ENCODE assay signal across 10 cellular contexts in genomic region chr3:71057526-71057894, GRCh38.
DNase-seq lines count a peak whose midpoint lies in the region; ATAC-seq and TF ChIP-seq lines count a peak whose summit lies in the region.
"Had no signal": no experiment of that assay in that cellular context is flagged by ENCODE, and none has a peak within 500 bp of the region (broad histone marks: within the 10 kb centered on the region; RNA-seq: fewer than 3 reads in every experiment).

No MANE protein-coding gene starts in this region.

- intact Hi-C loops in activated CD4-positive, alpha-beta T cell treated with anti-CD3 and anti-CD28 coated beads, Interleukin-2, amount 10 ng/mL, durations not matched to agents 24 days and 14 days (cut with micrococcal nuclease), result loop anchor here (1.0 kb wide), 1 partner anchor 9 kb away; no protein-coding TSS in a partner anchor
- intact Hi-C loops in activated CD8-positive, alpha-beta T cell treated with anti-CD3 and anti-CD28 coated beads for 36 hours (cut with micrococcal nuclease), result no loop called here

- TF ChIP-seq CTCF in activated CD8-positive, alpha-beta T cell treated with anti-CD3 and anti-CD28 coated beads for 36 hours (IDR thresholded peaks at IDR 0.05), result no peak
- TF ChIP-seq CTCF in hepatocyte (IDR thresholded peaks at IDR 0.05; ENCODE audit: poor library complexity) (no peak), suprapubic skin (IDR thresholded peaks at IDR 0.05) (no peak)

- CTCF ChIA-PET in activated CD8-positive, alpha-beta T cell treated with anti-CD3 and anti-CD28 coated beads for 36 hours (lab: Charles Lee), result interaction anchor here (0.7 to 1.9 kb wide), 5 partner anchors 47 to 624 kb away, joined by 3 to 7 read pairs (median 3); no protein-coding TSS in a partner anchor

- no peaks in the 10 kb centered on the region for H3K9me3 Mint-ChIP-seq in activated CD4-positive, alpha-beta T cell treated with anti-CD3 and anti-CD28 coated beads, Interleukin-2, amount 10 ng/mL, durations not matched to agents 24 days and 14 days
- no peaks in the 10 kb centered on the region for H3K9me3 Mint-ChIP-seq in activated CD8-positive, alpha-beta T cell treated with anti-CD3 and anti-CD28 coated beads for 36 hours

- peaks cover 28% of the 10 kb centered on the region for H3K4me1 ChIP-seq in hepatocyte (ENCODE audit: insufficient read depth)
- peaks cover 87% of the 10 kb centered on the region for H3K4me1 ChIP-seq in suprapubic skin
- H3K4me1 ChIP-seq in HAP-1, result peaks cover 49% of the 10 kb centered on the region

- H3K9me2 ChIP-seq in hepatocyte (replicated peaks; ENCODE audit: insufficient read depth), result no peaks in the 10 kb centered on the region

- H3K4me1 Mint-ChIP-seq in activated CD4-positive, alpha-beta T cell treated with anti-CD3 and anti-CD28 coated beads, Interleukin-2, amount 10 ng/mL, durations not matched to agents 24 days and 14 days, result peaks cover 71% of the 10 kb centered on the region
- peaks cover 91% of the 10 kb centered on the region for H3K4me1 Mint-ChIP-seq in activated CD8-positive, alpha-beta T cell treated with anti-CD3 and anti-CD28 coated beads for 36 hours (ENCODE audit: low read depth)

- H3K36me3 ChIP-seq in hepatocyte (replicated peaks; ENCODE audit: insufficient read depth, low read depth) (no peaks in the 10 kb centered on the region), suprapubic skin (no peaks in the 10 kb centered on the region), HAP-1 (replicated peaks) (no peaks in the 10 kb centered on the region)

- H3K9me3 ChIP-seq in hepatocyte (ENCODE audit: low read depth) (no peaks in the 10 kb centered on the region), suprapubic skin (no peaks in the 10 kb centered on the region), HAP-1 (no peaks in the 10 kb centered on the region)

- H3K27ac Mint-ChIP-seq in activated CD4-positive, alpha-beta T cell treated with anti-CD3 and anti-CD28 coated beads, Interleukin-2, amount 10 ng/mL, durations not matched to agents 24 days and 14 days, result peak overlapping the region; percentile 91
- no peak overlapping the region for H3K27ac Mint-ChIP-seq in activated CD8-positive, alpha-beta T cell treated with anti-CD3 and anti-CD28 coated beads for 36 hours

- H2AFZ ChIP-seq in hepatocyte, result no peak overlapping the region

- peak overlapping the region; percentile 17 for H3K4me2 ChIP-seq in hepatocyte

- no peak overlapping the region for H3K27ac ChIP-seq in hepatocyte
- peak overlapping the region; percentile 31 for H3K27ac ChIP-seq in suprapubic skin

- ATAC-seq in activated CD8-positive, alpha-beta T cell treated with anti-CD3 and anti-CD28 coated beads for 36 hours, result peak; percentile 82
- ATAC-seq in GM21526 (IDR thresholded peaks at IDR 0.05; ENCODE audit: low FRiP score, unreplicated experiment), result no peak

- peak overlapping the region; percentile 77 for H3K4me3 Mint-ChIP-seq in activated CD4-positive, alpha-beta T cell treated with anti-CD3 and anti-CD28 coated beads, Interleukin-2, amount 10 ng/mL, durations not matched to agents 24 days and 14 days
- peak overlapping the region; percentile 65 for H3K4me3 Mint-ChIP-seq in activated CD8-positive, alpha-beta T cell treated with anti-CD3 and anti-CD28 coated beads for 36 hours

- H3K27me3 Mint-ChIP-seq in activated CD4-positive, alpha-beta T cell treated with anti-CD3 and anti-CD28 coated beads, Interleukin-2, amount 10 ng/mL, durations not matched to agents 24 days and 14 days, result no peaks in the 10 kb centered on the region
- H3K27me3 Mint-ChIP-seq in activated CD8-positive, alpha-beta T cell treated with anti-CD3 and anti-CD28 coated beads for 36 hours, result no peaks in the 10 kb centered on the region

- in situ Hi-C loops in HAP-1 (cut with MboI; ENCODE audit: low sequenced_read_pairs), result no loop called here

- POLR2A ChIA-PET in activated CD8-positive, alpha-beta T cell treated with anti-CD3 and anti-CD28 coated beads for 36 hours (lab: Charles Lee), result interaction anchor here (0.7 to 1.4 kb wide), 7 partner anchors 9 to 244 kb away, joined by 3 to 5 read pairs (median 3); no protein-coding TSS in a partner anchor

- peaks cover 100% of the 10 kb centered on the region for H3K79me2 ChIP-seq in hepatocyte

- H3K4me3 ChIP-seq in hepatocyte (no peak overlapping the region), suprapubic skin (no peak overlapping the region), HAP-1 (no peak overlapping the region)

- 68% methylated on average over 4 of the region's 4 CpGs for WGBS in hepatocyte (ENCODE audit: low lambda C conversion rate, missing lambda C conversion rate)
- 36% methylated on average over 4 of the region's 4 CpGs for WGBS in suprapubic skin

- H3K27me3 ChIP-seq in hepatocyte (no peaks in the 10 kb centered on the region), suprapubic skin (no peaks in the 10 kb centered on the region), HAP-1 (ENCODE audit: low read depth) (no peaks in the 10 kb centered on the region)

- no peak for DNase-seq in activated CD4-positive, alpha-beta T cell treated with anti-CD3 and anti-CD28 coated beads, Interleukin-2, amount 10 ng/mL, durations not matched to agents 24 days and 14 days
- DNase-seq in activated CD4-positive, alpha-beta T cell treated with anti-CD3 and anti-CD28 coated beads for 48 hours, result no peak
- DNase-seq in activated CD8-positive, alpha-beta T cell treated with anti-CD3 and anti-CD28 coated beads for 36 hours, result no peak
- no peak for DNase-seq in hepatocyte (ENCODE audit: low spot score)
- no peak for DNase-seq in suprapubic skin (ENCODE audit: low spot score in 2 of 2)
- no peak for DNase-seq in HAP-1 (ENCODE audit: low spot score in 2 of 2)
- no peak for DNase-seq in activated CD4-positive, alpha-beta T cell treated with anti-CD3 and anti-CD28 coated beads, Interleukin-2, amount 50 U/mL, for 1 hour
- DNase-seq: AML-193, MV-4-11 had no signal

- H4K20me1 ChIP-seq in hepatocyte (ENCODE audit: insufficient read depth, poor library complexity, severe bottlenecking), result peaks cover 27% of the 10 kb centered on the region

- no peak for TF ChIP-seq POLR2A in suprapubic skin (IDR thresholded peaks at IDR 0.05)

- H3K36me3 Mint-ChIP-seq in activated CD4-positive, alpha-beta T cell treated with anti-CD3 and anti-CD28 coated beads, Interleukin-2, amount 10 ng/mL, durations not matched to agents 24 days and 14 days (ENCODE audit: low read depth), result peaks cover 63% of the 10 kb centered on the region
- peaks cover 51% of the 10 kb centered on the region for H3K36me3 Mint-ChIP-seq in activated CD8-positive, alpha-beta T cell treated with anti-CD3 and anti-CD28 coated beads for 36 hours (ENCODE audit: low read depth)

- no peak for TF ChIP-seq EP300 in suprapubic skin (IDR thresholded peaks at IDR 0.05)
